ENCODE assay signal across 27 cellular contexts in the genomic region with DNA sequence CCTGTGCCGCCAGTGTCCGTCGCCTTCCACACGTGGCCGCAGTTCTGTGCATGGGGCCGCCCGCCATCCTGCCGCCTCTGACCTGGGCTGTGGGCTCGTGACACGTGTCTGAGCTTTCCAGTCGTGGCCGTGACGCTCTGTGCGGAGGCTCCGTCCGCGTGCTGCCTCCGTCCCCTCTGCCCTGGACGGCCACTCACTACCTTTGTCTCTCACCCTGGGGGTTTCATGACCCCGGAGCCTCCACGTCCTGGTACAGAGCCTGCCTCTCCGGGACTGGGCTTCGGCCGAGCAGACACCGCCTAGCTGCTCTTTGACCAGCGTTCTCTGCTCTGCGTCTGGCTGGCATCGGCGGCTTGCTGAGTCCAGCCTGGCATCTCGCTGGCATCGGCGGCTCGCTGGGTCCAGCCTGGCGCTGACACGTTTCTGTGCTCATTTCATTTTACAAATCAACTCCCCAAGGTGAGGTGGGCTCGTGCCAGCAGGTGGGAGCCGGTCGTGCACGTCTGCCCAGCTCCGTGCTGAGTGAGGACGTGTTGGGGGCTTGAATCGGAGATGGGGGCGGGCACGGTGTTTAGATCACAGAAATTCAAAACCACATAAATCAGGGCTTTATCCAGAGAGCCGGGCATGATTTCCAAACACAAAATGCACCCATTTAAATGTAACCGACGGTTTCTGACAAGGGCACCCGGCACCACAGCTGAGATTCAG. TPM values are rescaled to one million over a fixed set of nuclear protein-coding genes. Genes with fewer than 3 reads are reported as not detected.
A peak's percentile ranks its signal among the peaks of the same experiment; 100 is the strongest.
DNase-seq lines count a peak whose midpoint lies in the region; ATAC-seq, FAIRE-seq and TF ChIP-seq lines count a peak whose summit lies in the region.
"Had no signal": no experiment of that assay in that cellular context is flagged by ENCODE, and none has a peak within 500 bp of the region (broad histone marks: within the 10 kb centered on the region; RNA-seq: fewer than 3 reads in every experiment).

No MANE protein-coding gene starts in this region.

- H3K4me3 ChIP-seq in BLaER1: peak overlapping the region; percentile 39; the same call in 1 of the 2 replicates
- no peak overlapping the region for H3K4me3 ChIP-seq in astrocyte (ENCODE audit: insufficient read depth, low read depth, low read length)
- peak overlapping the region in 1 of 2 donors; percentile 45 for H3K4me3 ChIP-seq in neuronal stem cell (ENCODE audit: low read length in 2 of 2)
- no peak overlapping the region for H3K4me3 ChIP-seq in uterus
- H3K4me3 ChIP-seq: GM12878 had no signal

- no peak overlapping the region for H4K91ac ChIP-seq in neuronal stem cell (ENCODE audit: low read depth, low read length, poor library complexity)

- no CpG with 5 or more reads among the region's 48 CpGs for WGBS in neuronal stem cell (ENCODE audit: extremely low coverage in 2 of 2, insufficient read length in 2 of 2, insufficient replicate concordance in 1 of 2), 2 donors

- H3K27me3 Mint-ChIP-seq in activated CD4-positive, alpha-beta T cell treated with anti-CD3 and anti-CD28 coated beads for 36 hours: no peaks in the 10 kb centered on the region
- H3K27me3 Mint-ChIP-seq in activated CD4-positive, alpha-beta T cell treated with anti-CD3 and anti-CD28 coated beads, Interleukin-2, amount 10 ng/mL, durations not matched to agents 7 days and 5 days: no peaks in the 10 kb centered on the region
- H3K27me3 Mint-ChIP-seq in astrocyte (ENCODE audit: low read depth, unreplicated experiment): peaks cover 30% of the 10 kb centered on the region
- H3K27me3 Mint-ChIP-seq: CD4-positive, alpha-beta T cell had no signal

- H3K4me2 ChIP-seq in BLaER1 (peak overlapping the region; percentile 89), astrocyte (ENCODE audit: low read length) (no peak overlapping the region), neuronal stem cell (ENCODE audit: insufficient read depth, low read length, poor library complexity, severe bottlenecking) (no peak overlapping the region)

- no peak overlapping the region for H3K4me3 Mint-ChIP-seq in activated CD4-positive, alpha-beta T cell treated with anti-CD3 and anti-CD28 coated beads for 36 hours
- H3K4me3 Mint-ChIP-seq in activated CD4-positive, alpha-beta T cell treated with anti-CD3 and anti-CD28 coated beads, Interleukin-2, amount 10 ng/mL, durations not matched to agents 7 days and 5 days: no peak overlapping the region
- peak overlapping the region; percentile 20 for H3K4me3 Mint-ChIP-seq in astrocyte (ENCODE audit: unreplicated experiment)
- H3K4me3 Mint-ChIP-seq: CD4-positive, alpha-beta T cell; IgD-negative memory B cell had no signal

- no peak overlapping the region for H2AFZ ChIP-seq in astrocyte (ENCODE audit: low read depth, low read length)
- no peak overlapping the region for H2AFZ ChIP-seq in neuronal stem cell (ENCODE audit: low read length)

- TF ChIP-seq POLR2A in uterus (IDR thresholded peaks at IDR 0.05): no peak

- H3K36me3 Mint-ChIP-seq in activated CD4-positive, alpha-beta T cell treated with anti-CD3 and anti-CD28 coated beads for 36 hours (ENCODE audit: low read depth): no peaks in the 10 kb centered on the region
- H3K36me3 Mint-ChIP-seq in activated CD4-positive, alpha-beta T cell treated with anti-CD3 and anti-CD28 coated beads, Interleukin-2, amount 10 ng/mL, durations not matched to agents 7 days and 5 days (ENCODE audit: low read depth): peaks cover 1% of the 10 kb centered on the region
- H3K36me3 Mint-ChIP-seq in astrocyte (ENCODE audit: low read depth, unreplicated experiment): peaks cover 2% of the 10 kb centered on the region
- H3K36me3 Mint-ChIP-seq: IgD-negative memory B cell had no signal

- DNase-seq in activated CD4-positive, alpha-beta T cell treated with anti-CD3 and anti-CD28 coated beads for 36 hours: peak; percentile 2
- DNase-seq in activated CD4-positive, alpha-beta T cell treated with anti-CD3 and anti-CD28 coated beads, Interleukin-2, amount 10 ng/mL, durations not matched to agents 7 days and 5 days: no peak
- DNase-seq in astrocyte (ENCODE audit: low read depth): no peak
- DNase-seq in neuronal stem cell (ENCODE audit: low spot score): no peak
- no peak for DNase-seq in uterus
- no peak for DNase-seq in NCI-H2196 treated with DMSO at 0.1 percent for 48 hours (lab: John Stamatoyannopoulos, UW; ENCODE audit: unreplicated experiment)
- DNase-seq in RWPE1 (ENCODE audit: low spot score): no peak
- DNase-seq: 8988T; ACHN; BE2C; CD4-positive, alpha-beta T cell; COR-L47; EL; GDM1; GOT3; HCEC 1CT; NCI-H1048; NCI-H1417; NCI-H1694; NCI-H2029 treated with DMSO at 0.1 percent for 48 hours; NCI-H2227 treated with DMSO at 0.1 percent for 48 hours; NCI-H526 treated with DMSO at 0.1 percent for 48 hours; RPMI8226 had no signal

- POLR2A ChIA-PET in activated CD4-positive, alpha-beta T cell treated with anti-CD3 and anti-CD28 coated beads for 36 hours (lab: Charles Lee): no interaction called here
- POLR2A ChIA-PET in activated CD4-positive, alpha-beta T cell treated with anti-CD3 and anti-CD28 coated beads, Interleukin-2, amount 10 ng/mL, durations not matched to agents 7 days and 5 days (lab: Charles Lee): no interaction called here
- POLR2A ChIA-PET in RWPE1 (lab: Yijun Ruan, JAX; ENCODE audit: low non-redundant PET): no interaction called here

- peak overlapping the region; percentile 56 for H3K14ac ChIP-seq in neuronal stem cell (ENCODE audit: low read length)

- H3K18ac ChIP-seq in neuronal stem cell (ENCODE audit: low read length): peak overlapping the region; percentile 80

- H3K27ac ChIP-seq in BLaER1 (peak overlapping the region; percentile 33; the same call in 1 of the 2 replicates), astrocyte (ENCODE audit: low read depth, low read length) (no peak overlapping the region), neuronal stem cell (replicated peaks; ENCODE audit: low read length) (no peak overlapping the region), uterus (no peak overlapping the region), RWPE1 (no peak overlapping the region)

- no peak overlapping the region for H3K4ac ChIP-seq in neuronal stem cell (ENCODE audit: low read length)

- H2BK15ac ChIP-seq in neuronal stem cell (ENCODE audit: low read length): no peak overlapping the region

- peaks cover 2% of the 10 kb centered on the region for H3K79me1 ChIP-seq in neuronal stem cell (ENCODE audit: low read depth, low read length)

- H2BK5ac ChIP-seq in neuronal stem cell (ENCODE audit: low read length): peak overlapping the region; percentile 59

- H3K4me1 Mint-ChIP-seq in activated CD4-positive, alpha-beta T cell treated with anti-CD3 and anti-CD28 coated beads for 36 hours: no peaks in the 10 kb centered on the region
- no peaks in the 10 kb centered on the region for H3K4me1 Mint-ChIP-seq in activated CD4-positive, alpha-beta T cell treated with anti-CD3 and anti-CD28 coated beads, Interleukin-2, amount 10 ng/mL, durations not matched to agents 7 days and 5 days
- H3K4me1 Mint-ChIP-seq in astrocyte (ENCODE audit: low read depth, unreplicated experiment): no peaks in the 10 kb centered on the region
- H3K4me1 Mint-ChIP-seq: IgD-negative memory B cell had no signal

- intact Hi-C loops in activated CD4-positive, alpha-beta T cell treated with anti-CD3 and anti-CD28 coated beads for 36 hours (cut with DNase I, micrococcal nuclease): no loop called here
- intact Hi-C loops in uterus (cut with DNase I; ENCODE audit: low total_unique reads): no loop called here

- H2AK5ac ChIP-seq in neuronal stem cell (ENCODE audit: low read depth, low read length): peak overlapping the region; percentile 56

- TF ChIP-seq CTCF in astrocyte (IDR thresholded peaks at IDR 0.05; ENCODE audit: insufficient read depth, low read depth, low read length) (no peak), uterus (IDR thresholded peaks at IDR 0.05) (no peak), RWPE1 (conservative IDR thresholded peaks at IDR 0.05; ENCODE audit: low read depth) (no peak)

- no peaks in the 10 kb centered on the region for H3K9me3 Mint-ChIP-seq in activated CD4-positive, alpha-beta T cell treated with anti-CD3 and anti-CD28 coated beads for 36 hours (ENCODE audit: low read depth)
- H3K9me3 Mint-ChIP-seq in activated CD4-positive, alpha-beta T cell treated with anti-CD3 and anti-CD28 coated beads, Interleukin-2, amount 10 ng/mL, durations not matched to agents 7 days and 5 days: peaks cover 3% of the 10 kb centered on the region
- H3K9me3 Mint-ChIP-seq in astrocyte (ENCODE audit: unreplicated experiment): peaks cover 22% of the 10 kb centered on the region
- H3K9me3 Mint-ChIP-seq: CD4-positive, alpha-beta T cell; IgD-negative memory B cell had no signal

- no peaks in the 10 kb centered on the region for H3K79me2 ChIP-seq in astrocyte (ENCODE audit: insufficient read depth, low read length)

- H3K23ac ChIP-seq in neuronal stem cell (ENCODE audit: low read depth, low read length, poor library complexity): no peak overlapping the region

- H3K4me1 ChIP-seq in BLaER1 (peaks cover 57% of the 10 kb centered on the region), astrocyte (ENCODE audit: insufficient read depth, low read length) (no peaks in the 10 kb centered on the region), neuronal stem cell (ENCODE audit: control insufficient read depth in 2 of 2, insufficient read depth in 1 of 2, low read depth in 1 of 2, low read length in 2 of 2) (peaks cover 0 to 11% of the 10 kb centered on the region in 2 donors), uterus (no peaks in the 10 kb centered on the region)
- H3K4me1 ChIP-seq: BE2C had no signal

- H2BK120ac ChIP-seq in neuronal stem cell (ENCODE audit: low read depth, low read length): no peak overlapping the region

- CTCF ChIA-PET in activated CD4-positive, alpha-beta T cell treated with anti-CD3 and anti-CD28 coated beads for 36 hours (lab: Charles Lee): no interaction called here
- CTCF ChIA-PET in activated CD4-positive, alpha-beta T cell treated with anti-CD3 and anti-CD28 coated beads, Interleukin-2, amount 10 ng/mL, durations not matched to agents 7 days and 5 days (lab: Charles Lee): no interaction called here
- CTCF ChIA-PET in RWPE1 (lab: Yijun Ruan, JAX): interaction anchor here (0.6 kb wide), 1 partner anchor 130 kb away, joined by 8 read pairs; no protein-coding TSS in a partner anchor

- H3K27me3 ChIP-seq in BLaER1 (peaks cover 15% of the 10 kb centered on the region; the same call in 1 of the 2 replicates), astrocyte (ENCODE audit: insufficient read depth, low read length) (no peaks in the 10 kb centered on the region), neuronal stem cell (ENCODE audit: control insufficient read depth in 3 of 3, insufficient read depth in 3 of 3, low read depth in 1 of 3, low read length in 3 of 3) (no peaks in the 10 kb centered on the region), uterus (no peaks in the 10 kb centered on the region)

- H3K9me3 ChIP-seq in BLaER1: peaks cover 32% of the 10 kb centered on the region
- peaks cover 6% of the 10 kb centered on the region for H3K9me3 ChIP-seq in astrocyte (ENCODE audit: insufficient read depth, low read depth, low read length)
- peaks cover 9 to 16% of the 10 kb centered on the region in 2 donors for H3K9me3 ChIP-seq in neuronal stem cell (replicated peaks in 1 of 2; ENCODE audit: control insufficient read depth in 2 of 2, insufficient read depth in 1 of 2, low read depth in 1 of 2, low read length in 2 of 2)
- H3K9me3 ChIP-seq in uterus: no peaks in the 10 kb centered on the region
- H3K9me3 ChIP-seq: BE2C had no signal

- H3K27ac Mint-ChIP-seq in activated CD4-positive, alpha-beta T cell treated with anti-CD3 and anti-CD28 coated beads for 36 hours: no peak overlapping the region
- H3K27ac Mint-ChIP-seq in activated CD4-positive, alpha-beta T cell treated with anti-CD3 and anti-CD28 coated beads, Interleukin-2, amount 10 ng/mL, durations not matched to agents 7 days and 5 days: no peak overlapping the region
- H3K27ac Mint-ChIP-seq in astrocyte (ENCODE audit: unreplicated experiment): no peak overlapping the region
- H3K27ac Mint-ChIP-seq: CD4-positive, alpha-beta T cell had no signal

- H4K20me1 ChIP-seq in BLaER1 (no peaks in the 10 kb centered on the region), astrocyte (ENCODE audit: insufficient read depth, low read length) (no peaks in the 10 kb centered on the region)

- no peak for ATAC-seq in activated CD4-positive, alpha-beta T cell treated with anti-CD3 and anti-CD28 coated beads for 36 hours
- ATAC-seq: GM12878 had no signal

- H3K9ac ChIP-seq in BLaER1: peak overlapping the region; percentile 28; the same call in 1 of the 2 replicates
- H3K9ac ChIP-seq in astrocyte (ENCODE audit: low read length): no peak overlapping the region
- peak overlapping the region; percentile 70 for H3K9ac ChIP-seq in neuronal stem cell (ENCODE audit: low read depth, low read length, poor library complexity)

- H4K8ac ChIP-seq in neuronal stem cell (ENCODE audit: low read depth, low read length): no peak overlapping the region

- H2BK12ac ChIP-seq in neuronal stem cell (ENCODE audit: low read length): peak overlapping the region; percentile 22

- H3K36me3 ChIP-seq in BLaER1: no peaks in the 10 kb centered on the region
- no peaks in the 10 kb centered on the region for H3K36me3 ChIP-seq in astrocyte (ENCODE audit: insufficient read depth, low read length)
- no peaks in the 10 kb centered on the region for H3K36me3 ChIP-seq in neuronal stem cell (replicated peaks in 1 of 2; ENCODE audit: control insufficient read depth in 2 of 2, insufficient read depth in 2 of 2, low read length in 2 of 2)
- H3K36me3 ChIP-seq in uterus: no peaks in the 10 kb centered on the region
- H3K36me3 ChIP-seq: BE2C had no signal

- FAIRE-seq in astrocyte (lab: Jason Lieb, UNC): no peak
- FAIRE-seq: GM12878 had no signal

RNA-seq across cellular contexts. Expression of gene GNG13, which starts 44.3 kb away (rescaled TPM):
- not detected for total RNA-seq in activated CD4-positive, alpha-beta T cell treated with anti-CD3 and anti-CD28 coated beads for 36 hours
- not detected for total RNA-seq in activated CD4-positive, alpha-beta T cell treated with anti-CD3 and anti-CD28 coated beads, Interleukin-2, amount 10 ng/mL, durations not matched to agents 7 days and 5 days
- total RNA-seq in astrocyte (not detected in 2 replicates), uterus (not detected)
- 0.52 TPM for polyA plus RNA-seq in neuronal stem cell (2013, experiment 1 of 2)
- 0.51 TPM for polyA plus RNA-seq in neuronal stem cell (2013, experiment 2 of 2)
- total RNA-seq: CD4-positive, alpha-beta T cell; GM12878; NCI-H460 had no signal
- polyA plus RNA-seq: GM12878, IgD-negative memory B cell had no signal

RNA-seq across cellular contexts. Expression of gene CHTF18, which starts 56.4 kb away (rescaled TPM):
- 100 to 1,000 TPM in 1 of 2 experiments, 10 to 100 TPM in 1; 82.2 to 105 TPM for total RNA-seq in activated CD4-positive, alpha-beta T cell treated with anti-CD3 and anti-CD28 coated beads for 36 hours
- total RNA-seq in activated CD4-positive, alpha-beta T cell treated with anti-CD3 and anti-CD28 coated beads, Interleukin-2, amount 10 ng/mL, durations not matched to agents 7 days and 5 days: 100 to 1,000 TPM in 1 of 2 experiments, 10 to 100 TPM in 1; 85.9 to 111 TPM
- 9.8 and 14.8 TPM in 2 replicates for total RNA-seq in astrocyte
- 77.3 TPM for polyA plus RNA-seq in neuronal stem cell (2013, experiment 1 of 2)
- 69.6 TPM for polyA plus RNA-seq in neuronal stem cell (2013, experiment 2 of 2)
- total RNA-seq in uterus: 100 to 1,000 TPM in 1 of 4 donors, 10 to 100 TPM in 2, under 1 TPM in 1; under 0.01 to 895 (median 31.1) TPM

RNA-seq across cellular contexts. Expression of gene RPUSD1, which starts 56.6 kb away (rescaled TPM):
- 10 to 100 TPM; 16.3 to 17.5 TPM for total RNA-seq in activated CD4-positive, alpha-beta T cell treated with anti-CD3 and anti-CD28 coated beads for 36 hours
- 10 to 100 TPM; 25.4 to 26.1 TPM for total RNA-seq in activated CD4-positive, alpha-beta T cell treated with anti-CD3 and anti-CD28 coated beads, Interleukin-2, amount 10 ng/mL, durations not matched to agents 7 days and 5 days
- total RNA-seq in astrocyte (27.5 and 28.8 TPM in 2 replicates), uterus (10 to 100 TPM in 3 of 4 donors, 1 to 10 TPM in 1; 5.9 to 80.0 (median 16.7) TPM)
- polyA plus RNA-seq in neuronal stem cell (2013, experiment 1 of 2): 14.5 TPM
- polyA plus RNA-seq in neuronal stem cell (2013, experiment 2 of 2): 15.3 TPM
